Comparison of ENCODE assay signal across 10 cellular contexts in genomic region chr3:4533489-4534443, GRCh38. TPM values are rescaled to one million over a fixed set of nuclear protein-coding genes. Genes with fewer than 3 reads are reported as not detected.
DNase-seq lines count a peak whose midpoint lies in the region; ATAC-seq, FAIRE-seq and TF ChIP-seq lines count a peak whose summit lies in the region.
"Had no signal": no experiment of that assay in that cellular context is flagged by ENCODE, and none has a peak within 500 bp of the region (broad histone marks: within the 10 kb centered on the region; RNA-seq: fewer than 3 reads in every experiment).

No MANE protein-coding gene starts in this region.

- no peak for ATAC-seq in memory B cell (ENCODE audit: low read depth)
- peak; percentile 31 for ATAC-seq in aorta (ENCODE audit: low FRiP score)
- no peak for ATAC-seq in HG03159 (IDR thresholded peaks at IDR 0.05; ENCODE audit: unreplicated experiment)

- H3K4me3 ChIP-seq in colonic mucosa (no peak overlapping the region), aorta (ENCODE audit: low read length in 2 of 2) (no peak overlapping the region)
- H3K4me3 ChIP-seq: A549 had no signal

- no peak overlapping the region for H3K4me3 Mint-ChIP-seq in memory B cell
- H3K4me3 Mint-ChIP-seq: activated naive CD8-positive, alpha-beta T cell treated with anti-CD3 and anti-CD28 coated beads, Interleukin-2, amount 10 ng/mL, durations not matched to agents 7 days and 5 days had no signal

- DNase-seq in SIG-M5 treated with dmso at 0.1 percent for 504 hours (lab: John Stamatoyannopoulos, UW; ENCODE audit: unreplicated experiment) = peak; percentile 75
- no peak for DNase-seq in SIG-M5 (lab: John Stamatoyannopoulos, UW)
- DNase-seq in colonic mucosa = peak; percentile 22
- DNase-seq in memory B cell (ENCODE audit: low spot score in 2 of 2) = no peak
- DNase-seq in aorta = peak in 1 of 2 donors; percentile 73
- DNase-seq in frontal cortex (ENCODE audit: low spot score in 2 of 2) = no peak
- DNase-seq in GM03348 (ENCODE audit: low spot score) = no peak
- DNase-seq: activated naive CD8-positive, alpha-beta T cell treated with anti-CD3 and anti-CD28 coated beads, Interleukin-2, amount 10 ng/mL, durations not matched to agents 7 days and 5 days had no signal

- intact Hi-C loops in colonic mucosa (cut with DNase I) (no loop called here), aorta (cut with DNase I) (loop anchor here (1.0 to 10.0 kb wide), 2 partner anchors 47 to 51 kb away; no protein-coding TSS in a partner anchor)

- peak overlapping the region; percentile 41 for H3K27ac Mint-ChIP-seq in memory B cell
- H3K27ac Mint-ChIP-seq: activated naive CD8-positive, alpha-beta T cell treated with anti-CD3 and anti-CD28 coated beads, Interleukin-2, amount 10 ng/mL, durations not matched to agents 7 days and 5 days had no signal

- H3K4me1 Mint-ChIP-seq in memory B cell = peaks cover 36% of the 10 kb centered on the region

- H3K4me1 ChIP-seq in colonic mucosa (no peaks in the 10 kb centered on the region), aorta (ENCODE audit: control insufficient read depth in 1 of 2, insufficient read depth in 2 of 2, low read length in 2 of 2) (peaks cover 1 to 22% of the 10 kb centered on the region in 2 donors)
- H3K4me1 ChIP-seq: A549 had no signal

- H3K9me3 Mint-ChIP-seq in memory B cell = peaks cover 7% of the 10 kb centered on the region

- H3K36me3 ChIP-seq in colonic mucosa (no peaks in the 10 kb centered on the region), aorta (ENCODE audit: control insufficient read depth in 1 of 2, insufficient read depth in 2 of 2, low read length in 1 of 2) (no peaks in the 10 kb centered on the region)

- no peak for FAIRE-seq in frontal cortex (lab: Jason Lieb, UNC)
- FAIRE-seq: A549 had no signal

- no peaks in the 10 kb centered on the region for H3K27me3 ChIP-seq in colonic mucosa
- no peaks in the 10 kb centered on the region for H3K27me3 ChIP-seq in aorta (ENCODE audit: control insufficient read depth in 1 of 2, insufficient read depth in 2 of 2, low read length in 1 of 2)

- H3K9ac ChIP-seq in colonic mucosa (ENCODE audit: low read depth in 2 of 2, low read length in 2 of 2) = no peak overlapping the region

- no peaks in the 10 kb centered on the region for H3K9me3 ChIP-seq in colonic mucosa
- H3K9me3 ChIP-seq in aorta (ENCODE audit: control insufficient read depth, low read length) = no peaks in the 10 kb centered on the region
- H3K9me3 ChIP-seq: A549 had no signal

- no peak overlapping the region for H3K27ac ChIP-seq in colonic mucosa
- peak overlapping the region in 1 of 2 donors; percentile 28 for H3K27ac ChIP-seq in aorta (ENCODE audit: low read depth in 1 of 2, low read length in 2 of 2)
- H3K27ac ChIP-seq: A549 had no signal

- peaks cover 40% of the 10 kb centered on the region for H3K36me3 Mint-ChIP-seq in memory B cell

- H3K27me3 Mint-ChIP-seq in memory B cell = no peaks in the 10 kb centered on the region
- H3K27me3 Mint-ChIP-seq: activated naive CD8-positive, alpha-beta T cell treated with anti-CD3 and anti-CD28 coated beads, Interleukin-2, amount 10 ng/mL, durations not matched to agents 7 days and 5 days had no signal

- 38 to 39% methylated on average over 14 of the region's 14 CpGs for WGBS in aorta, 2 donors

- TF ChIP-seq CTCF in colonic mucosa (IDR thresholded peaks at IDR 0.05) = no peak

RNA-seq across cellular contexts. Expression of gene ITPR1, which starts 40.6 kb away (rescaled TPM):
- total RNA-seq in colonic mucosa (10 to 100 TPM in 1 of 2 donors, 1 to 10 TPM in 1; 7.0 to 18.2 TPM), aorta (100 to 1,000 TPM; 227 to 294 TPM), frontal cortex (70.9 TPM)
- polyA plus RNA-seq in aorta = 10 to 100 TPM; 30.7 to 71.3 TPM

Comparison
In these comparisons a context has a peak if more than half of its experiments do, and no peak if none do; other contexts are left out.
1. DNase-seq: peak in SIG-M5 treated with dmso at 0.1 percent for 504 hours (single experiment) and colonic mucosa (single experiment); none in SIG-M5 (single experiment), memory B cell (0 of 2), frontal cortex (0 of 2) and GM03348 (single experiment).